8 cellular contexts compared by ENCODE assay signal in the genomic region with DNA sequence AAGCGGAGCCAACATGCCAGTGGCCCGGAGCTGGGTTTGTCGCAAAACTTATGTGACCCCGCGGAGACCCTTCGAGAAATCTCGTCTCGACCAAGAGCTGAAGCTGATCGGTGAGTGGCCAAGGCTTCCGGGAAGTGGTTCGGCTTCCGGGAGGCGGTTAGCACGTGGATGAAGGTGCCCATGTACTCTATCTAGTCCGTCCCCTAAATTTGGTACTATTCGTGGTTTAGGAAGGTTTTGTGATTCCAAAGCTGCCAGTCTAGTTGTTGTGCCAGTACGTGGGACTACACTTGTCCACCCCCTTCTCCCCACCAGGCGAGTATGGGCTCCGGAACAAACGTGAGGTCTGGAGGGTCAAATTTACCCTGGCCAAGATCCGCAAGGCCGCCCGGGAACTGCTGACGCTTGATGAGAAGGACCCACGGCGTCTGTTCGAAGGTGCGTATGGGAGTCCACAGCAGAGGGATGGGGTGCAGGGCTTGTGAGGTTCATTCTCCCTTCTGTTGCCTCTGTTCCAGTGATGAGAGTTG. TPM values are rescaled to one million over a fixed set of nuclear protein-coding genes. Genes with fewer than 3 reads are reported as not detected.
A peak's percentile ranks its signal among the peaks of the same experiment; 100 is the strongest.
DNase-seq lines count a peak whose midpoint lies in the region; ATAC-seq, FAIRE-seq and TF ChIP-seq lines count a peak whose summit lies in the region.

No MANE protein-coding gene starts in this region.

- no peaks in the 10 kb centered on the region for H3K27me3 Mint-ChIP-seq in activated B cell treated with CpG ODN at 0.5 μM for 24 hours
- peaks cover 8% of the 10 kb centered on the region for H3K27me3 Mint-ChIP-seq in glutamatergic neuron (ENCODE audit: unreplicated experiment)

- ATAC-seq in activated B cell treated with CpG ODN at 0.5 μM for 24 hours (ENCODE audit: low read depth): no peak

- peaks cover 3 to 10% of the 10 kb centered on the region in 2 donors for H3K4me1 ChIP-seq in small intestine (ENCODE audit: control insufficient read depth in 2 of 2, insufficient read depth in 1 of 2, low read depth in 1 of 2, low read length in 1 of 2)

- H3K4me3 ChIP-seq in H7 (ENCODE audit: insufficient read depth, low read depth, low read length) (peak overlapping the region; percentile 92), small intestine (ENCODE audit: low read depth in 1 of 2, low read length in 2 of 2) (peak overlapping the region; percentile 53 to 68)

- intact Hi-C loops in activated B cell treated with CpG ODN at 0.5 μM for 24 hours (cut with micrococcal nuclease): loop anchor here (1.0 to 2.0 kb wide), 4 partner anchors 39 to 1454 kb away; a partner anchor contains a TSS

- TF ChIP-seq CTCF in activated B cell treated with CpG ODN at 0.5 μM for 24 hours (IDR thresholded peaks at IDR 0.05) (no peak), glutamatergic neuron (IDR thresholded peaks at IDR 0.05; ENCODE audit: partially characterized antibody, unreplicated experiment) (no peak)

- H3K4me3 Mint-ChIP-seq in activated B cell treated with CpG ODN at 0.5 μM for 24 hours (peak overlapping the region; percentile 100), glutamatergic neuron (ENCODE audit: unreplicated experiment) (peak overlapping the region; percentile 98)

- POLR2A ChIA-PET in activated B cell treated with CpG ODN at 0.5 μM for 24 hours (lab: Charles Lee): interaction anchor here (0.6 to 6.5 kb wide), 20 partner anchors 8 to 1674 kb away, joined by 3 to 244 read pairs (median 6); a partner anchor contains a TSS

- CTCF ChIA-PET in activated B cell treated with CpG ODN at 0.5 μM for 24 hours (lab: Charles Lee): interaction anchor here (1.2 kb wide), 1 partner anchor 12 kb away, joined by 3 read pairs; a partner anchor contains a TSS

- peaks cover 57% of the 10 kb centered on the region for H3K36me3 Mint-ChIP-seq in activated B cell treated with CpG ODN at 0.5 μM for 24 hours (ENCODE audit: low read depth)
- H3K36me3 Mint-ChIP-seq in glutamatergic neuron (ENCODE audit: unreplicated experiment): no peaks in the 10 kb centered on the region

- H3K27ac Mint-ChIP-seq in activated B cell treated with CpG ODN at 0.5 μM for 24 hours (peak overlapping the region; percentile 99), glutamatergic neuron (ENCODE audit: unreplicated experiment) (peak overlapping the region; percentile 97)

- H3K4me1 Mint-ChIP-seq in activated B cell treated with CpG ODN at 0.5 μM for 24 hours (peaks cover 63% of the 10 kb centered on the region), glutamatergic neuron (ENCODE audit: low read depth, unreplicated experiment) (peaks cover 10% of the 10 kb centered on the region)

- H3K27me3 ChIP-seq in H7 (ENCODE audit: control insufficient read depth, insufficient read depth, low read length): no peaks in the 10 kb centered on the region
- H3K27me3 ChIP-seq in small intestine (ENCODE audit: control insufficient read depth in 2 of 2, insufficient read depth in 2 of 2, low read length in 2 of 2): no peaks in the 10 kb centered on the region

- FAIRE-seq in small intestine (lab: Jason Lieb, UNC): no peak

- peak; percentile 27 for DNase-seq in H7
- DNase-seq in activated B cell treated with CpG ODN at 0.5 μM for 24 hours: no peak
- no peak for DNase-seq in glutamatergic neuron
- no peak for DNase-seq in small intestine
- DNase-seq in NCI-H128 (lab: John Stamatoyannopoulos, UW; ENCODE audit: unreplicated experiment): no peak
- no peak for DNase-seq in NCI-H1694 (lab: John Stamatoyannopoulos, UW)
- no peak for DNase-seq in epidermal melanocyte (ENCODE audit: insufficient read length, low spot score)
- no peak for DNase-seq in SW 1271 (lab: John Stamatoyannopoulos, UW)

- H3K9me3 ChIP-seq in small intestine (ENCODE audit: control insufficient read depth, low read depth): no peaks in the 10 kb centered on the region

- WGBS in small intestine, 3 donors: 1 to 2% (median 2%) methylated on average over 27 to 28 of the region's 28 CpGs

- H3K9me3 Mint-ChIP-seq in activated B cell treated with CpG ODN at 0.5 μM for 24 hours (no peaks in the 10 kb centered on the region), glutamatergic neuron (ENCODE audit: unreplicated experiment) (peaks cover 6% of the 10 kb centered on the region)

- peak overlapping the region; percentile 68 to 95 for H3K27ac ChIP-seq in small intestine (ENCODE audit: low read depth in 1 of 2, low read length in 1 of 2)

- H3K36me3 ChIP-seq in H7 (replicated peaks; ENCODE audit: control insufficient read depth, insufficient read depth, low read length) (peaks cover 41% of the 10 kb centered on the region), small intestine (ENCODE audit: control insufficient read depth in 2 of 2, insufficient read depth in 2 of 2, low read length in 2 of 2) (peaks cover 9 to 17% of the 10 kb centered on the region in 2 donors)

RNA-seq across cellular contexts. Expression of a gene that starts 0.6 kb away (rescaled TPM):
- 3,283 and 3,663 TPM in 2 replicates for total RNA-seq in H7 (2014; rRNA removed; shearing (Covaris generic))
- total RNA-seq in activated B cell treated with CpG ODN at 0.5 μM for 24 hours (1,946 and 2,185 TPM in 2 replicates), glutamatergic neuron (ENCODE audit: unreplicated experiment) (557 TPM)
- 1,000 to 10,000 TPM; 2,119 to 4,773 (median 4,210) TPM for polyA plus RNA-seq in small intestine

RNA-seq across cellular contexts. Expression of a gene that starts 10.1 kb away (rescaled TPM):
- total RNA-seq in H7 (2014; rRNA removed; shearing (Covaris generic)): 76.9 and 87.8 TPM in 2 replicates
- total RNA-seq in activated B cell treated with CpG ODN at 0.5 μM for 24 hours (15.0 and 19.4 TPM in 2 replicates), glutamatergic neuron (ENCODE audit: unreplicated experiment) (44.8 TPM)
- polyA plus RNA-seq in small intestine: 10 to 100 TPM; 32.7 to 50.3 (median 39.3) TPM

RNA-seq across cellular contexts. Expression of a gene that starts 11.9 kb away (rescaled TPM):
- total RNA-seq in H7 (2014; rRNA removed; shearing (Covaris generic)): 76.6 and 88.1 TPM in 2 replicates
- total RNA-seq in activated B cell treated with CpG ODN at 0.5 μM for 24 hours (15.2 and 21.4 TPM in 2 replicates), glutamatergic neuron (ENCODE audit: unreplicated experiment) (62.0 TPM)
- polyA plus RNA-seq in small intestine: 10 to 100 TPM; 47.8 to 55.2 (median 54.2) TPM

RNA-seq across cellular contexts. Expression of a gene that starts 21.6 kb away (rescaled TPM):
- not detected in 2 replicates for total RNA-seq in H7 (2014; rRNA removed; shearing (Covaris generic))
- total RNA-seq in activated B cell treated with CpG ODN at 0.5 μM for 24 hours (0.37 and 1.1 TPM in 2 replicates), glutamatergic neuron (ENCODE audit: unreplicated experiment) (not detected)
- polyA plus RNA-seq in small intestine: 1 to 10 TPM in 1 of 3 donors, under 1 TPM in 2; 0.45 to 3.6 (median 0.54) TPM

RNA-seq across cellular contexts. Expression of a gene that starts 28.3 kb away (rescaled TPM):
- total RNA-seq in H7 (2014; rRNA removed; shearing (Covaris generic)): 1.9 and 2.8 TPM in 2 replicates
- total RNA-seq in activated B cell treated with CpG ODN at 0.5 μM for 24 hours: not detected in 2 replicates
- not detected for total RNA-seq in glutamatergic neuron (ENCODE audit: unreplicated experiment)
- polyA plus RNA-seq in small intestine: 100 to 1,000 TPM in 2 of 3 donors, 10 to 100 TPM in 1; 40.6 to 174 (median 118) TPM
